ENCODE assay signal across 8 cellular contexts in genomic region chrX:16695079-16695676, GRCh38. TPM values are rescaled to one million over a fixed set of nuclear protein-coding genes. Genes with fewer than 3 reads are reported as not detected.
DNase-seq lines count a peak whose midpoint lies in the region; ATAC-seq, FAIRE-seq and TF ChIP-seq lines count a peak whose summit lies in the region.

No MANE protein-coding gene starts in this region.

- in situ Hi-C loops in GM13976 (cut with MboI; ENCODE audit: low sequenced_read_pairs, unreplicated experiment) = loop anchor here (25.0 kb wide), 1 partner anchor 233 kb away; no protein-coding TSS in a partner anchor

- TF ChIP-seq RAD21 in A549 (conservative IDR thresholded peaks at IDR 0.05 in 1 of 2, IDR thresholded peaks at IDR 0.05 in 1 of 2) (peak; percentile 67 to 68), liver (IDR thresholded peaks at IDR 0.05) (peak; percentile 72 to 84)

- peak; percentile 33 to 54 for DNase-seq in A549 (ENCODE audit: low read depth in 1 of 2, low spot score in 1 of 2)
- DNase-seq in GM13976 (ENCODE audit: low spot score) = peak; percentile 65
- DNase-seq in LNCaP clone FGC (ENCODE audit: low read depth) = no peak
- DNase-seq in WTC11 (ENCODE audit: low spot score) = peak; percentile 70
- DNase-seq in caudate nucleus (lab: John Stamatoyannopoulos, UW) = peak in 39 of 61 donors; percentile 0 to 60 (median 4)
- peak; percentile 14 to 22 for DNase-seq in stimulated activated CD8-positive, alpha-beta memory T cell treated with anti-CD3 and anti-CD28 coated beads, Interleukin-15, amount 100 ng/mL, for 48 hours (ENCODE audit: low read depth in 2 of 2)
- no peak for DNase-seq in NCI-H1048 (lab: John Stamatoyannopoulos, UW)

- H3K4me3 ChIP-seq in A549 (no peak overlapping the region), LNCaP clone FGC (ENCODE audit: low read depth, low read length) (no peak overlapping the region), liver (ENCODE audit: low read depth in 1 of 3, low read length in 3 of 3) (no peak overlapping the region)

- no peaks in the 10 kb centered on the region for H3K4me1 ChIP-seq in A549
- peaks cover 0 to 3% (median 1%) of the 10 kb centered on the region in 4 donors for H3K4me1 ChIP-seq in liver (ENCODE audit: control insufficient read depth in 4 of 4, insufficient read depth in 4 of 4, low read length in 3 of 4)

- H3K4me1 Mint-ChIP-seq in WTC11 = peaks cover 8% of the 10 kb centered on the region

- no peak overlapping the region for H3K27ac ChIP-seq in A549
- H3K27ac ChIP-seq in caudate nucleus (ENCODE audit: low read depth, low read length) = no peak overlapping the region
- H3K27ac ChIP-seq in liver (ENCODE audit: low read depth in 1 of 2, low read length in 2 of 2) = no peak overlapping the region

- CTCF ChIA-PET in A549 (lab: Yijun Ruan, JAX) (interaction anchor here (0.6 to 1.9 kb wide), 11 partner anchors 9 to 587 kb away, joined by 3 to 9 read pairs (median 4); partner anchors contain the start of gene CTPS2), WTC11 (lab: Charles Lee) (interaction anchor here (1.0 kb wide), 1 partner anchor 104 kb away, joined by 3 read pairs; no protein-coding TSS in a partner anchor)

- TF ChIP-seq EP300 in A549 (IDR thresholded peaks at IDR 0.05) = no peak

- H3K4me2 ChIP-seq in A549 = no peak overlapping the region

- no peak for FAIRE-seq in A549 (lab: Jason Lieb, UNC)

- POLR2A ChIA-PET in A549 (lab: Yijun Ruan, JAX) (no interaction called here), WTC11 (lab: Charles Lee) (no interaction called here)

- H3K9me3 ChIP-seq in A549 = no peaks in the 10 kb centered on the region
- no peaks in the 10 kb centered on the region for H3K9me3 ChIP-seq in liver (ENCODE audit: control insufficient read depth in 4 of 4, low read length in 3 of 4)

- H3K27ac Mint-ChIP-seq in WTC11 = no peak overlapping the region

- TF ChIP-seq CTCF in A549 (IDR thresholded peaks at IDR 0.05) (peak; percentile 68), GM13976 (IDR thresholded peaks at IDR 0.05; ENCODE audit: borderline replicate concordance, control extremely low read depth, extremely low read depth, insufficient read depth, missing control alignments) (peak; percentile 89), LNCaP clone FGC (IDR thresholded peaks at IDR 0.05; ENCODE audit: control insufficient read depth, extremely low read depth, insufficient read depth) (peak; percentile 61), WTC11 (IDR thresholded peaks at IDR 0.05) (peak; percentile 63), liver (IDR thresholded peaks at IDR 0.05; ENCODE audit: low read depth, low read length, missing input control) (peak; percentile 90)

- no peak overlapping the region for H3K4me3 Mint-ChIP-seq in WTC11

- no peaks in the 10 kb centered on the region for H3K9me3 Mint-ChIP-seq in WTC11

- no peak for TF ChIP-seq POLR2A in A549 (IDR thresholded peaks at IDR 0.05; ENCODE audit: low read length)

- H3K27me3 ChIP-seq in liver (ENCODE audit: control insufficient read depth in 4 of 4, insufficient read depth in 4 of 4, low read length in 3 of 4) = peaks cover 0 to 2% (median 0%) of the 10 kb centered on the region in 4 donors

- no peaks in the 10 kb centered on the region for H3K27me3 Mint-ChIP-seq in WTC11 (ENCODE audit: low read depth)

- 56% methylated on average over 10 of the region's 10 CpGs for WGBS in A549 (ENCODE audit: missing lambda C conversion rate)
- WGBS in liver = 53% methylated on average over 10 of the region's 10 CpGs

- no peak overlapping the region for H3K9ac ChIP-seq in liver (ENCODE audit: low read depth in 1 of 2, low read length in 2 of 2)

- peaks cover 0 to 16% (median 10%) of the 10 kb centered on the region in 4 donors for H3K36me3 ChIP-seq in liver (ENCODE audit: control insufficient read depth in 4 of 4, insufficient read depth in 3 of 4, low read depth in 1 of 4, low read length in 3 of 4)

- H3K36me3 Mint-ChIP-seq in WTC11 = peaks cover 49% of the 10 kb centered on the region

- peak; percentile 76; a peak in 5 of 6 replicates for ATAC-seq in A549
- 0 out of 2 replicates have a peak, but pooled peaks have one; percentile 26 for ATAC-seq in WTC11

TF ChIP-seq in A549, 52 proteins besides CTCF, POLR2A, EP300 and RAD21:
- TF ChIP-seq ESRRA (IDR thresholded peaks at IDR 0.05; ENCODE audit: borderline replicate concordance, low read length) (no peak), SMC3 (IDR thresholded peaks at IDR 0.05) (peak; percentile 43; the same call in 2 of the 3 replicates)

TF ChIP-seq in WTC11, 78 proteins besides CTCF, POLR2A, EP300 and RAD21 (continues in another document):
- TF ChIP-seq ZBTB21 (CRISPR knock-in tag; IDR thresholded peaks at IDR 0.05; ENCODE audit: borderline replicate concordance) (no peak), NFATC4 (CRISPR knock-in tag; IDR thresholded peaks at IDR 0.05) (no peak)

TF ChIP-seq in liver, 16 proteins besides CTCF, POLR2A, EP300 and RAD21:
- no peak for TF ChIP-seq ZBTB33 (IDR thresholded peaks at IDR 0.05)
- no peak for TF ChIP-seq GABPA (IDR thresholded peaks at IDR 0.05 in 1 of 2, conservative IDR thresholded peaks at IDR 0.05 in 1 of 2)
- TF ChIP-seq NR2F2 (IDR thresholded peaks at IDR 0.05) = no peak
- TF ChIP-seq SP1 (IDR thresholded peaks at IDR 0.05) = no peak
- no peak for TF ChIP-seq MAX (IDR thresholded peaks at IDR 0.05)

RNA-seq across cellular contexts. Expression of gene CTPS2, which starts 17.3 kb away (rescaled TPM):
- polyA plus RNA-seq in A549 (2011; rRNA removed) = 16.8 and 18.5 TPM in 2 replicates
- polyA plus RNA-seq in A549 (2012; cell fraction: cytosol; rRNA removed) = 3.5 and 3.8 TPM in 2 replicates
- 4.4 and 7.5 TPM in 2 replicates for polyA plus RNA-seq in A549 (2012; cell fraction: nucleus; rRNA removed)
- polyA plus RNA-seq in A549 (2017; fragmentation: RNase III; extraction: RNeasy Plus Mini Kit Qiagen cat#74134 plus additional on column Dnase treatment) = 10.8 to 11.5 TPM (median 11.1 TPM) in 3 replicates
- polyA minus RNA-seq in A549 (2011; rRNA and poly(A)+ RNA removed) = 13.9 TPM in 2 replicates
- total RNA-seq in WTC11 (2021) = 23.2 to 27.6 TPM (median 27.4 TPM) in 3 replicates
- total RNA-seq in liver = 10 to 100 TPM; 10.5 to 11.2 TPM
- 1 to 10 TPM; 3.0 to 3.9 TPM for polyA plus RNA-seq in liver

RNA-seq across cellular contexts. Expression of gene SYAP1, which starts 24.2 kb away (rescaled TPM):
- 15.7 and 18.9 TPM in 2 replicates for polyA plus RNA-seq in A549 (2011; rRNA removed)
- 7.6 and 7.7 TPM in 2 replicates for polyA plus RNA-seq in A549 (2012; cell fraction: cytosol; rRNA removed)
- 2.5 and 4.1 TPM in 2 replicates for polyA plus RNA-seq in A549 (2012; cell fraction: nucleus; rRNA removed)
- polyA plus RNA-seq in A549 (2017; fragmentation: RNase III; extraction: RNeasy Plus Mini Kit Qiagen cat#74134 plus additional on column Dnase treatment) = 20.6 to 21.1 TPM (median 20.9 TPM) in 3 replicates
- 8.1 and 9.6 TPM in 2 replicates for polyA minus RNA-seq in A549 (2011; rRNA and poly(A)+ RNA removed)
- 18.5 to 19.8 TPM (median 19.1 TPM) in 3 replicates for total RNA-seq in WTC11 (2021)
- total RNA-seq in liver = 10 to 100 TPM; 17.6 to 24.9 TPM
- 10 to 100 TPM in 1 of 2 donors, 1 to 10 TPM in 1; 9.6 to 29.0 TPM for polyA plus RNA-seq in liver

RNA-seq across cellular contexts. Expression of gene S100G, which starts 45.2 kb away (rescaled TPM):
- polyA plus RNA-seq in A549 (2011; rRNA removed) (not detected in 2 replicates), A549 (2017; fragmentation: RNase III; extraction: RNeasy Plus Mini Kit Qiagen cat#74134 plus additional on column Dnase treatment) (not detected in 3 replicates), liver (not detected)
- not detected in 2 replicates for polyA plus RNA-seq in A549 (2012; cell fraction: cytosol; rRNA removed)
- not detected in 2 replicates for polyA plus RNA-seq in A549 (2012; cell fraction: nucleus; rRNA removed)
- not detected in 2 replicates for polyA minus RNA-seq in A549 (2011; rRNA and poly(A)+ RNA removed)
- total RNA-seq in WTC11 (2021) (not detected in 3 replicates), liver (not detected)

Comparison
In these comparisons a context has a peak if more than half of its experiments do, and no peak if none do; other contexts are left out.
1. DNase-seq: peak in A549 (2 of 2), GM13976 (single experiment), WTC11 (single experiment), caudate nucleus (39 of 61) and stimulated activated CD8-positive, alpha-beta memory T cell treated with anti-CD3 and anti-CD28 coated beads, Interleukin-15, amount 100 ng/mL, for 48 hours (2 of 2); none in LNCaP clone FGC (single experiment) and NCI-H1048 (single experiment).
2. Of the 8 proteins assayed by ChIP-seq in both WTC11 and A549: peak only in WTC11: none; only in A549: none; in both: CTCF; in neither: 7.
3. Peak in every context shown above with its lines, with median percentiles within 50 percentile points of each other: CTCF ChIP-seq.